ENCODE assay signal across 9 cellular contexts in the genomic region with DNA sequence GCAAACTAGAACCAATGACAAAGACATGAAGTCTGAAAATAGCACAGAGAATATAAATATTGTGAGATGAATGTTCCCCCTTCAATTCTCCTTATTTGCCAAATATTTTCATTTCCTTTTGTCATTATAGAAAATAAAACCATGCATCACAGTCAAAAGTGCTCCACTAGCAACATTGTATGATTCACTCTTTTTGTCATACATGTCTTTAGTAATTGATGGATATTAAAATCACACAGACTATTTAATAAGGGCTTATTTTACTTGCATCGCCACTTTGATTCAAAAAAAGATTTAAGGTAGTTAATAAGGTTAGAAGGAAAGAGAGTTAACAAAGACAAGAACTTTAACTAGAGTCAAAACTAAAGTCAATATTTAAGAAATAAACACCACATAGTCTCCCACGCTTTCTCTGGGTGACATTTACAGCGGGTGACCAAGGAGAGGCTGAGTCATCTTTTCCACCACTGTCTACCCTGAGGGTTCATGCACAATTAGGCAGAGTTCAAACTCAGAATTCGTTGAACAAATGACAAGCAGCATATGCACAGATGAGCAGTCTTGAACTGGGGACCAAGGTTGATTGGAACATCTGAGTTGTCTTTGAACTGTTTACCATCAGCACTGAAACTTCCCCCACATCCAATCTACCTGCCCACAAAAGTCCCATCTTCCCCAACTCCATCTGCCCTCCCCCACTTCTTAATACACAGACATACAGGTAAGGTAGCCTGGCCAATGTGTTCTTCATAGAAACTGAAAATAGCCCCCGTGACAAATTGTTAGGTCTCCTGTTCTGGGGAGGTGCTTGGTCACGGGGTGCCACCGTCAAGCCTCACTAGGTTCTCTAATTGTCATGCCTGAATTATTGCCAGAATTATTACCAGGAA. TPM values are rescaled to one million over a fixed set of nuclear protein-coding genes. Genes with fewer than 3 reads are reported as not detected.
DNase-seq lines count a peak whose midpoint lies in the region; ATAC-seq lines count a peak whose summit lies in the region.
"Had no signal": no experiment of that assay in that cellular context is flagged by ENCODE, and none has a peak within 500 bp of the region (broad histone marks: within the 10 kb centered on the region; RNA-seq: fewer than 3 reads in every experiment).

No MANE protein-coding gene starts in this region.

- H3K4me3 Mint-ChIP-seq in activated naive CD4-positive, alpha-beta T cell treated with anti-CD3 and anti-CD28 coated beads, Interleukin-2, amount 50 U/mL, for 24 hours, result peak overlapping the region; percentile 48
- H3K4me3 Mint-ChIP-seq in stimulated activated memory B cell treated with anti-CD40 and anti-IgM and Interleukin-4, amounts not matched to agents 10 μg/mL and 1 μg/mL and 100 μg/mL, for 72 hours, result peak overlapping the region; percentile 42

- no peak overlapping the region for H4K8ac ChIP-seq in neuronal stem cell (ENCODE audit: low read depth, low read length)

- peaks cover 2% of the 10 kb centered on the region for H3K9me3 Mint-ChIP-seq in activated naive CD4-positive, alpha-beta T cell treated with anti-CD3 and anti-CD28 coated beads, Interleukin-2, amount 50 U/mL, for 24 hours
- H3K9me3 Mint-ChIP-seq in stimulated activated memory B cell treated with anti-CD40 and anti-IgM and Interleukin-4, amounts not matched to agents 10 μg/mL and 1 μg/mL and 100 μg/mL, for 72 hours, result peaks cover 2% of the 10 kb centered on the region

- H3K27ac ChIP-seq in neuronal stem cell (replicated peaks; ENCODE audit: low read length), result no peak overlapping the region
- H3K27ac ChIP-seq: BLaER1 had no signal

- H2AFZ ChIP-seq in neuronal stem cell (ENCODE audit: low read length), result no peak overlapping the region

- H4K91ac ChIP-seq in neuronal stem cell (ENCODE audit: low read depth, low read length, poor library complexity), result no peak overlapping the region

- peaks cover 21% of the 10 kb centered on the region for H3K4me1 Mint-ChIP-seq in activated naive CD4-positive, alpha-beta T cell treated with anti-CD3 and anti-CD28 coated beads, Interleukin-2, amount 50 U/mL, for 24 hours
- peaks cover 25% of the 10 kb centered on the region for H3K4me1 Mint-ChIP-seq in stimulated activated memory B cell treated with anti-CD40 and anti-IgM and Interleukin-4, amounts not matched to agents 10 μg/mL and 1 μg/mL and 100 μg/mL, for 72 hours

- H3K9ac ChIP-seq in neuronal stem cell (ENCODE audit: low read depth, low read length, poor library complexity), result no peak overlapping the region
- H3K9ac ChIP-seq: BLaER1 had no signal

- no peak overlapping the region for H3K4me2 ChIP-seq in neuronal stem cell (ENCODE audit: insufficient read depth, low read length, poor library complexity, severe bottlenecking)
- H3K4me2 ChIP-seq: BLaER1 had no signal

- no peak overlapping the region for H3K18ac ChIP-seq in neuronal stem cell (ENCODE audit: low read length)

- H3K27ac Mint-ChIP-seq in activated naive CD4-positive, alpha-beta T cell treated with anti-CD3 and anti-CD28 coated beads, Interleukin-2, amount 50 U/mL, for 24 hours, result peak overlapping the region; percentile 87
- H3K27ac Mint-ChIP-seq in stimulated activated memory B cell treated with anti-CD40 and anti-IgM and Interleukin-4, amounts not matched to agents 10 μg/mL and 1 μg/mL and 100 μg/mL, for 72 hours, result peak overlapping the region; percentile 88

- ATAC-seq in HG03196 (IDR thresholded peaks at IDR 0.05; ENCODE audit: unreplicated experiment), result peak; percentile 95
- peak; percentile 98 for ATAC-seq in stimulated activated memory B cell treated with anti-CD40 and anti-IgM and Interleukin-4, amounts not matched to agents 10 μg/mL and 1 μg/mL and 100 μg/mL, for 72 hours

- H2AK5ac ChIP-seq in neuronal stem cell (ENCODE audit: low read depth, low read length), result no peak overlapping the region

- peaks cover 2% of the 10 kb centered on the region for H3K27me3 Mint-ChIP-seq in activated naive CD4-positive, alpha-beta T cell treated with anti-CD3 and anti-CD28 coated beads, Interleukin-2, amount 50 U/mL, for 24 hours
- H3K27me3 Mint-ChIP-seq in stimulated activated memory B cell treated with anti-CD40 and anti-IgM and Interleukin-4, amounts not matched to agents 10 μg/mL and 1 μg/mL and 100 μg/mL, for 72 hours, result peaks cover 34% of the 10 kb centered on the region

- no peak overlapping the region for H2BK5ac ChIP-seq in neuronal stem cell (ENCODE audit: low read length)

- no peaks in the 10 kb centered on the region for H3K9me3 ChIP-seq in neuronal stem cell (replicated peaks in 1 of 2; ENCODE audit: control insufficient read depth in 2 of 2, insufficient read depth in 1 of 2, low read depth in 1 of 2, low read length in 2 of 2)

- H3K23ac ChIP-seq in neuronal stem cell (ENCODE audit: low read depth, low read length, poor library complexity), result no peak overlapping the region

- no peaks in the 10 kb centered on the region for H3K36me3 ChIP-seq in neuronal stem cell (replicated peaks in 1 of 2; ENCODE audit: control insufficient read depth in 2 of 2, insufficient read depth in 2 of 2, low read length in 2 of 2)
- H3K36me3 ChIP-seq: BLaER1 had no signal

- DNase-seq in activated naive CD4-positive, alpha-beta T cell treated with Interleukin-2 at 50 U/mL for 16 hours, result peak; percentile 56
- no peak for DNase-seq in activated naive CD4-positive, alpha-beta T cell (lab: John Stamatoyannopoulos, UW)
- DNase-seq in neuronal stem cell (ENCODE audit: low spot score) (no peak), NCI-H146 (lab: John Stamatoyannopoulos, UW) (no peak), activated gamma-delta T cell treated with Interleukin-2 at 50 U/mL for 16 hours (no peak)

- H2BK12ac ChIP-seq in neuronal stem cell (ENCODE audit: low read length), result no peak overlapping the region

- H2BK120ac ChIP-seq in neuronal stem cell (ENCODE audit: low read depth, low read length), result no peak overlapping the region

- no peaks in the 10 kb centered on the region for H3K79me1 ChIP-seq in neuronal stem cell (ENCODE audit: low read depth, low read length)

- H3K4ac ChIP-seq in neuronal stem cell (ENCODE audit: low read length), result no peak overlapping the region

- no peak overlapping the region for H3K14ac ChIP-seq in neuronal stem cell (ENCODE audit: low read length)

- H3K27me3 ChIP-seq in neuronal stem cell (ENCODE audit: control insufficient read depth in 3 of 3, insufficient read depth in 3 of 3, low read depth in 1 of 3, low read length in 3 of 3), result no peaks in the 10 kb centered on the region
- H3K27me3 ChIP-seq: BLaER1 had no signal

- no peak overlapping the region for H2BK15ac ChIP-seq in neuronal stem cell (ENCODE audit: low read length)

- no peak overlapping the region for H3K4me3 ChIP-seq in neuronal stem cell (ENCODE audit: low read length in 2 of 2)
- H3K4me3 ChIP-seq: BLaER1 had no signal

- H3K36me3 Mint-ChIP-seq in activated naive CD4-positive, alpha-beta T cell treated with anti-CD3 and anti-CD28 coated beads, Interleukin-2, amount 50 U/mL, for 24 hours, result peaks cover 1% of the 10 kb centered on the region
- H3K36me3 Mint-ChIP-seq in stimulated activated memory B cell treated with anti-CD40 and anti-IgM and Interleukin-4, amounts not matched to agents 10 μg/mL and 1 μg/mL and 100 μg/mL, for 72 hours, result peaks cover 15% of the 10 kb centered on the region

- no peaks in the 10 kb centered on the region for H3K4me1 ChIP-seq in neuronal stem cell (ENCODE audit: control insufficient read depth in 2 of 2, insufficient read depth in 1 of 2, low read depth in 1 of 2, low read length in 2 of 2)
- H3K4me1 ChIP-seq: BLaER1 had no signal

- WGBS in neuronal stem cell (ENCODE audit: extremely low coverage in 2 of 2, insufficient read length in 2 of 2, insufficient replicate concordance in 1 of 2), 2 donors, result no CpG with 5 or more reads among the region's 7 CpGs

RNA-seq across cellular contexts. Expression of a gene that starts 42.5 kb away (rescaled TPM):
- polyA plus RNA-seq in neuronal stem cell (2013, experiment 1 of 2), result 2.5 TPM
- polyA plus RNA-seq in neuronal stem cell (2013, experiment 2 of 2), result 2.4 TPM
